1 cellular context compared by ENCODE assay signal in the genomic region with DNA sequence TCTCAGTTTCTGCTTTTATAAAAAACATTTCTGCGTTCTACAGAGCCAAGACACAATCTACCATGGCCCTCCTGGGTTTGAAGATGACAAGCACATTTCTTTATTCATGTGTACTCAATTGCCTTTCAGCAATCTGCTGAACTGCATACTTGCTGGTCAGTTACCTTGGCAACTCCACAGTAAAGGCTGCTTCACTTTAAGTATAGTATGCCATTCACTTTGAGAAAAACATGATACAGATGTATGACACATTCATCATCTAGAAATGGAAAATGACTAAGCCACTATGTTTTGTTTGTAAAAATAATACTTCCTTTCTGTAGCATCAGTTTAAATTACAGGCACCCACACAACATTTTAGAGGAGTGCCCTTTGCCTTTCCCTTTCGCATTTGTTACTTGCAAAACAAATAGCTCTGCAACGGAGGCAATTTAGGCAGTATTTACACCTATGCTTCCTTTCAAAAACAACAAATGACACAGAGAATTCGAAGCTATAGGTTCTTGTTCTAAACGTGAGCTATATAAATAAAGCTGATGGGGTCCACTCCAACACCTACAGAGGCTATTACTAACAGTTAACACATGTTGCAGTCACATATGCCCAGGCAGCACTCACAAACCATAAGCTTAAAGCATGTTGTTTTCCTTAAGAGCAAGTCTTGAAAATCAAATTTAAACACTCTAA.
A peak's percentile ranks its signal among the peaks of the same experiment; 100 is the strongest.
TF ChIP-seq lines count a peak whose summit lies in the region.

No MANE protein-coding gene starts in this region.

TF ChIP-seq in GM12878, 131 proteins besides CTCF, POLR2A, EP300 and RAD21 (continued from another document):
- TF ChIP-seq MEF2B (IDR thresholded peaks at IDR 0.05; ENCODE audit: partially characterized antibody, poor library complexity, severe bottlenecking) (no peak), NFIC (IDR thresholded peaks at IDR 0.05; ENCODE audit: low read depth, low read length) (peak; percentile 37; the same call in 1 of the 2 replicates)
